Comparison of ENCODE assay signal across 8 cellular contexts in the genomic region with DNA sequence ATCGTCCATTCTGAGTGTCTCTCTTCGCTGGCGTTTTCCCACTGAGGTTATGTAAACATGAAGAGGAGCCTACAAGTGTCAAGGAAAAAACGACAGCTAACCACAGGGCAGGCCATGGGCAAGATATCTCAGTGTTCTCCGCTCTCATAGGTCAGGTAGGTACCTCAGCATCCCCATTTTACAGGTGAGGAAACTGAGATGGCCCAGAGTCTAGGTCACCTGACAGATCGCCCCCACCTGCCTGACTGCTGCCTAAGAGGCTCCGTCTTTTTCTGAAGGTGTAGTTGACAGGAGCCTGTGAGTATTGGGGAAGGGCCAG. TPM values are rescaled to one million over a fixed set of nuclear protein-coding genes. Genes with fewer than 3 reads are reported as not detected.
DNase-seq lines count a peak whose midpoint lies in the region; ATAC-seq and TF ChIP-seq lines count a peak whose summit lies in the region.

No MANE protein-coding gene starts in this region.

- H3K9me3 Mint-ChIP-seq in activated T-cell treated with anti-CD3 and anti-CD28 coated beads, Interleukin-2, amount 50 U/mL, for 24 hours: no peaks in the 10 kb centered on the region
- H3K9me3 Mint-ChIP-seq in type B pancreatic cell: peaks cover 5% of the 10 kb centered on the region

- peaks cover 43% of the 10 kb centered on the region for H3K36me3 Mint-ChIP-seq in activated T-cell treated with anti-CD3 and anti-CD28 coated beads, Interleukin-2, amount 50 U/mL, for 24 hours (ENCODE audit: low read depth)
- peaks cover 25% of the 10 kb centered on the region for H3K36me3 Mint-ChIP-seq in type B pancreatic cell

- H3K27ac ChIP-seq in ascending aorta: peak overlapping the region; percentile 89 to 93
- H3K27ac ChIP-seq in right lobe of liver: peak overlapping the region; percentile 64 to 99 (median 80)

- peaks cover 36% of the 10 kb centered on the region for H3K4me1 Mint-ChIP-seq in activated T-cell treated with anti-CD3 and anti-CD28 coated beads, Interleukin-2, amount 50 U/mL, for 24 hours (ENCODE audit: low read depth)
- peaks cover 8% of the 10 kb centered on the region for H3K4me1 Mint-ChIP-seq in type B pancreatic cell (ENCODE audit: unreplicated experiment)

- peak overlapping the region; percentile 98 for H3K4me3 Mint-ChIP-seq in activated T-cell treated with anti-CD3 and anti-CD28 coated beads, Interleukin-2, amount 50 U/mL, for 24 hours
- peak overlapping the region; percentile 99 for H3K4me3 Mint-ChIP-seq in type B pancreatic cell

- intact Hi-C loops in ascending aorta (cut with DNase I) (loop anchor here (1.0 to 2.0 kb wide), 3 partner anchors 179 to 353 kb away; a partner anchor contains a TSS), right lobe of liver (cut with DNase I) (no loop called here)

- peak in 3 of 4 donors; percentile 2 for ATAC-seq in right lobe of liver
- ATAC-seq in HG03432 (IDR thresholded peaks at IDR 0.05; ENCODE audit: unreplicated experiment): no peak

- DNase-seq in activated T-cell treated with anti-CD3 and anti-CD28 coated beads, Interleukin-2, amount 50 U/mL, for 24 hours: no peak
- no peak for DNase-seq in activated T-cell treated with anti-CD3 and anti-CD28 coated beads for 4 hours
- no peak for DNase-seq in ascending aorta (ENCODE audit: low spot score in 2 of 2)
- no peak for DNase-seq in right lobe of liver
- DNase-seq in type B pancreatic cell (ENCODE audit: extremely low spot score, unreplicated experiment): no peak
- no peak for DNase-seq in NCI-H526 (lab: John Stamatoyannopoulos, UW)
- no peak for DNase-seq in ACHN

- WGBS in right lobe of liver (ENCODE audit: insufficient coverage, low coverage, low lambda C conversion rate, missing lambda C conversion rate): 8% methylated on average over 7 of the region's 7 CpGs

- peaks cover 2 to 10% of the 10 kb centered on the region in 2 donors for H3K36me3 ChIP-seq in ascending aorta
- peaks cover 0 to 6% (median under 1%) of the 10 kb centered on the region in 4 donors for H3K36me3 ChIP-seq in right lobe of liver

- in situ Hi-C loops in ACHN (cut with HindIII; ENCODE audit: low pct_ligation_motif_present, low pct_unique_long_range_greater_than_20kb, low sequenced_read_pairs): no loop called here

- no peak for TF ChIP-seq POLR2A in right lobe of liver (IDR thresholded peaks at IDR 0.05)

- H3K4me3 ChIP-seq in ascending aorta (peak overlapping the region; percentile 79 to 91), right lobe of liver (peak overlapping the region; percentile 62 to 95 (median 77))

- TF ChIP-seq CTCF in ascending aorta (IDR thresholded peaks at IDR 0.05): no peak
- no peak for TF ChIP-seq CTCF in right lobe of liver (IDR thresholded peaks at IDR 0.05)
- TF ChIP-seq CTCF in type B pancreatic cell (conservative IDR thresholded peaks at IDR 0.05): no peak

- H3K4me1 ChIP-seq in ascending aorta (peaks cover 5 to 16% of the 10 kb centered on the region in 2 donors), right lobe of liver (peaks cover 0 to 13% (median 2%) of the 10 kb centered on the region in 4 donors)

- no peaks in the 10 kb centered on the region for H3K27me3 ChIP-seq in ascending aorta
- no peaks in the 10 kb centered on the region for H3K27me3 ChIP-seq in right lobe of liver

- H3K27me3 Mint-ChIP-seq in activated T-cell treated with anti-CD3 and anti-CD28 coated beads, Interleukin-2, amount 50 U/mL, for 24 hours: no peaks in the 10 kb centered on the region
- H3K27me3 Mint-ChIP-seq in type B pancreatic cell: no peaks in the 10 kb centered on the region

- peak overlapping the region; percentile 100 for H3K27ac Mint-ChIP-seq in activated T-cell treated with anti-CD3 and anti-CD28 coated beads, Interleukin-2, amount 50 U/mL, for 24 hours
- peak overlapping the region; percentile 100 for H3K27ac Mint-ChIP-seq in type B pancreatic cell

- H3K9me3 ChIP-seq in ascending aorta (no peaks in the 10 kb centered on the region), right lobe of liver (no peaks in the 10 kb centered on the region)

RNA-seq across cellular contexts. Expression of a gene that starts 0.8 kb away (rescaled TPM):
- total RNA-seq in ascending aorta (23.9 TPM), right lobe of liver (10 to 100 TPM; 34.9 to 67.5 (median 51.6) TPM), type B pancreatic cell (ENCODE audit: low replicate concordance) (93.9 and 109 TPM in 2 replicates)

RNA-seq across cellular contexts. Expression of a gene that starts 11.9 kb away (rescaled TPM):
- total RNA-seq in ascending aorta: 1.3 TPM
- 10 to 100 TPM in 4 of 6 experiments, 1 to 10 TPM in 2; 6.7 to 78.1 (median 60.9) TPM for total RNA-seq in right lobe of liver
- 80.6 and 102 TPM in 2 replicates for total RNA-seq in type B pancreatic cell (ENCODE audit: low replicate concordance)

RNA-seq across cellular contexts. Expression of a gene that starts 17.4 kb away (rescaled TPM):
- total RNA-seq in ascending aorta (41.5 TPM), right lobe of liver (1 to 10 TPM in 3 of 6 experiments, under 1 TPM in 3; 0.51 to 1.4 (median 0.97) TPM), type B pancreatic cell (ENCODE audit: low replicate concordance) (4.1 and 11.9 TPM in 2 replicates)

RNA-seq across cellular contexts. Expression of a gene that starts 20.8 kb away (rescaled TPM):
- total RNA-seq in ascending aorta (52.3 TPM), right lobe of liver (10 to 100 TPM; 17.6 to 27.9 (median 23.0) TPM), type B pancreatic cell (ENCODE audit: low replicate concordance) (24.1 and 35.9 TPM in 2 replicates)

RNA-seq across cellular contexts. Expression of a gene that starts 39.2 kb away (rescaled TPM):
- total RNA-seq in ascending aorta (0.53 TPM), right lobe of liver (100 to 1,000 TPM; 104 to 400 (median 283) TPM), type B pancreatic cell (ENCODE audit: low replicate concordance) (3.1 and 4.0 TPM in 2 replicates)
